ENCODE assay signal across 16 cellular contexts in genomic region chr1:107536266-107536665, GRCh38.
DNase-seq lines count a peak whose midpoint lies in the region; ATAC-seq and TF ChIP-seq lines count a peak whose summit lies in the region.
"Had no signal": no experiment of that assay in that cellular context is flagged by ENCODE, and none has a peak within 500 bp of the region (broad histone marks: within the 10 kb centered on the region; RNA-seq: fewer than 3 reads in every experiment).

No MANE protein-coding gene starts in this region.

- H3K9me3 ChIP-seq in BLaER1 treated with 17β-estradiol and CSF1 and Interleukin-3, amounts not matched to agents 10 nM and 100 nM (replicated peaks in 1 of 11), result peaks cover 0 to 60% (median 39%) of the 10 kb centered on the region in 11 experiments; a peak in 18 of 22 replicates
- H3K9me3 ChIP-seq in RWPE2 (ENCODE audit: severe bottlenecking), result no peaks in the 10 kb centered on the region
- H3K9me3 ChIP-seq in BE2C, result no peaks in the 10 kb centered on the region
- H3K9me3 ChIP-seq: thyroid gland had no signal

- H3K36me3 Mint-ChIP-seq in CD14-positive monocyte, result no peaks in the 10 kb centered on the region

- no peak overlapping the region for H3K4me3 Mint-ChIP-seq in CD14-positive monocyte
- H3K4me3 Mint-ChIP-seq: activated CD4-positive, alpha-beta T cell treated with anti-CD3 and anti-CD28 coated beads for 36 hours had no signal

- TF ChIP-seq CTCF in LNCaP clone FGC (IDR thresholded peaks at IDR 0.05; ENCODE audit: control insufficient read depth, extremely low read depth, insufficient read depth) (no peak), RWPE2 (IDR thresholded peaks at IDR 0.05; ENCODE audit: poor library complexity, severe bottlenecking) (no peak), BE2C (IDR thresholded peaks at IDR 0.05; ENCODE audit: low read depth, low read length) (no peak), CD14-positive monocyte (IDR thresholded peaks at IDR 0.05) (no peak)

- no peak overlapping the region for H3K9ac ChIP-seq in BLaER1 treated with 17β-estradiol and CSF1 and Interleukin-3, amounts not matched to agents 10 nM and 100 nM

- peak overlapping the region in 4 of 11 experiments; percentile 9 to 56 (median 37); a peak in 6 of 22 replicates for H3K27ac ChIP-seq in BLaER1 treated with 17β-estradiol and CSF1 and Interleukin-3, amounts not matched to agents 10 nM and 100 nM
- peak overlapping the region; percentile 81 for H3K27ac ChIP-seq in RWPE2 (ENCODE audit: poor library complexity, severe bottlenecking)
- H3K27ac ChIP-seq: thyroid gland had no signal

- H3K36me3 ChIP-seq in BLaER1 treated with 17β-estradiol and CSF1 and Interleukin-3, amounts not matched to agents 10 nM and 100 nM, result 0 out of 22 replicates have a peak, but pooled peaks cover 0 to 6% (median 0%) of the 10 kb centered on the region in 11 experiments
- H3K36me3 ChIP-seq in RWPE2 (ENCODE audit: low read depth), result no peaks in the 10 kb centered on the region
- H3K36me3 ChIP-seq in BE2C, result no peaks in the 10 kb centered on the region
- H3K36me3 ChIP-seq: thyroid gland had no signal

- H3K4me1 Mint-ChIP-seq in CD14-positive monocyte, result peaks cover 40% of the 10 kb centered on the region
- H3K4me1 Mint-ChIP-seq: activated CD4-positive, alpha-beta T cell treated with anti-CD3 and anti-CD28 coated beads for 36 hours had no signal

- peak overlapping the region; percentile 32 to 85 (median 60); a peak in 18 of 22 replicates for H3K4me2 ChIP-seq in BLaER1 treated with 17β-estradiol and CSF1 and Interleukin-3, amounts not matched to agents 10 nM and 100 nM

- no peak overlapping the region for H3K4me3 ChIP-seq in BLaER1 treated with 17β-estradiol and CSF1 and Interleukin-3, amounts not matched to agents 10 nM and 100 nM
- H3K4me3 ChIP-seq in LNCaP clone FGC (ENCODE audit: low read depth, low read length), result no peak overlapping the region
- H3K4me3 ChIP-seq in RWPE2 (ENCODE audit: severe bottlenecking), result no peak overlapping the region
- no peak overlapping the region for H3K4me3 ChIP-seq in BE2C (ENCODE audit: low read depth, low read length)
- H3K4me3 ChIP-seq: thyroid gland had no signal

- H3K9me3 Mint-ChIP-seq in CD14-positive monocyte, result peaks cover 0 to 4% (median 0%) of the 10 kb centered on the region in 7 donors

- H3K4me1 ChIP-seq in BLaER1 treated with 17β-estradiol and CSF1 and Interleukin-3, amounts not matched to agents 10 nM and 100 nM, result peaks cover 49 to 70% (median 58%) of the 10 kb centered on the region in 10 experiments
- H3K4me1 ChIP-seq in RWPE2 (ENCODE audit: insufficient read depth, poor library complexity, severe bottlenecking) (peaks cover 39% of the 10 kb centered on the region), BE2C (peaks cover 10% of the 10 kb centered on the region)

- intact Hi-C loops in CD14-positive monocyte (cut with micrococcal nuclease), result no loop called here

- peak; percentile 88 for DNase-seq in LNCaP clone FGC (ENCODE audit: low read depth)
- DNase-seq in RWPE2 (ENCODE audit: low spot score), result no peak
- DNase-seq in glomerular visceral epithelial cell (ENCODE audit: extremely low spot score), result peak; percentile 22
- no peak for DNase-seq in activated CD8-positive, alpha-beta memory T cell treated with anti-CD3 and anti-CD28 coated beads, Interleukin-2, amount 50 U/mL, for 4 hours
- DNase-seq in BE2C, result no peak
- no peak for DNase-seq in activated T-cell treated with anti-CD3 and anti-CD28 coated beads for 4 hours
- no peak for DNase-seq in CD14-positive monocyte (ENCODE audit: low spot score)
- DNase-seq: activated CD4-positive, alpha-beta T cell treated with anti-CD3 and anti-CD28 coated beads for 36 hours; activated T-cell treated with anti-CD3 and anti-CD28 coated beads, Interleukin-2, amount 50 U/mL, for 1 hour; IMR-90; NCI-H2081; nucleus accumbens; stimulated activated CD4-positive, alpha-beta T cell treated with anti-CD3 and anti-CD28 coated beads, Interleukin-12 subunit alpha, Interleukin-12 subunit beta, amount 100 ng/mL, for 4 hours; T-helper 1 cell; thyroid gland had no signal

- H4K20me1 ChIP-seq in BLaER1 treated with 17β-estradiol and CSF1 and Interleukin-3, amounts not matched to agents 10 nM and 100 nM, result no peaks in the 10 kb centered on the region

- H3K27me3 ChIP-seq in BLaER1 treated with 17β-estradiol and CSF1 and Interleukin-3, amounts not matched to agents 10 nM and 100 nM, result no peaks in the 10 kb centered on the region
- H3K27me3 ChIP-seq in RWPE2 (ENCODE audit: insufficient read depth, poor library complexity, severe bottlenecking) (no peaks in the 10 kb centered on the region), BE2C (no peaks in the 10 kb centered on the region)
- H3K27me3 ChIP-seq: thyroid gland had no signal

- H3K27ac Mint-ChIP-seq in CD14-positive monocyte, result peak overlapping the region in 3 of 7 donors; percentile 42 to 63 (median 58)
- H3K27ac Mint-ChIP-seq: activated CD4-positive, alpha-beta T cell treated with anti-CD3 and anti-CD28 coated beads for 36 hours had no signal

- ATAC-seq in RWPE2 (ENCODE audit: low read depth), result peak; percentile 94
- ATAC-seq: activated CD4-positive, alpha-beta T cell treated with anti-CD3 and anti-CD28 coated beads for 36 hours had no signal

- H3K27me3 Mint-ChIP-seq in CD14-positive monocyte (ENCODE audit: low read depth in 3 of 3), result no peaks in the 10 kb centered on the region
- H3K27me3 Mint-ChIP-seq: activated CD4-positive, alpha-beta T cell treated with anti-CD3 and anti-CD28 coated beads for 36 hours had no signal

Comparison
In these comparisons a context has a peak if more than half of its experiments do, and no peak if none do; other contexts are left out.
1. DNase-seq: peak in LNCaP clone FGC (single experiment) and glomerular visceral epithelial cell (single experiment); none in RWPE2 (single experiment), activated CD8-positive, alpha-beta memory T cell treated with anti-CD3 and anti-CD28 coated beads, Interleukin-2, amount 50 U/mL, for 4 hours (single experiment), BE2C (single experiment), activated T-cell treated with anti-CD3 and anti-CD28 coated beads for 4 hours (single experiment) and CD14-positive monocyte (single experiment).